ENCODE assay signal across 18 cellular contexts in genomic region chr20:11437611-11438380, GRCh38.
"Had no signal": no experiment of that assay in that cellular context is flagged by ENCODE, and none has a peak within 500 bp of the region (broad histone marks: within the 10 kb centered on the region; RNA-seq: fewer than 3 reads in every experiment).

No MANE protein-coding gene starts in this region.

- H3K9ac ChIP-seq: SK-N-SH had no signal

- H3K27ac ChIP-seq: RWPE1 had no signal

- H3K36me3 ChIP-seq: MG63 had no signal

- ATAC-seq: Panc1 had no signal

- H3K4me2 ChIP-seq: SK-N-SH had no signal

- H3K4me3 ChIP-seq: MG63 had no signal

- H3K9me3 ChIP-seq: MG63, SK-N-SH had no signal

- DNase-seq: KBM-7, MG63, NCI-H1092, NCI-H1105 treated with DMSO at 0.1 percent for 48 hours, NCI-H1417 treated with DMSO at 0.1 percent for 48 hours, NCI-H146, NCI-H1694 treated with DMSO at 0.1 percent for 48 hours, NCI-H1930, NCI-H2081, NCI-H2107, NCI-H2227 treated with DMSO at 0.1 percent for 48 hours, NCI-H69, NCI-H774, SHP77, SK-N-SH, SW 1271 had no signal
